ENCODE assay signal across 1 cellular context in genomic region chr15:79049416-79049815, GRCh38.
TF ChIP-seq lines count a peak whose summit lies in the region.

No MANE protein-coding gene starts in this region.

TF ChIP-seq in H1, 55 proteins besides CTCF, POLR2A, EP300 and RAD21:
- TF ChIP-seq GTF2F1 (IDR thresholded peaks at IDR 0.05; ENCODE audit: borderline replicate concordance, low read depth, low read length) (no peak), SP1 (IDR thresholded peaks at IDR 0.05; ENCODE audit: low read depth, low read length) (no peak), KDM5A (IDR thresholded peaks at IDR 0.05; ENCODE audit: low read length) (no peak), YY1 (IDR thresholded peaks at IDR 0.05; ENCODE audit: low read depth, low read length) (no peak), JUND (IDR thresholded peaks at IDR 0.05; ENCODE audit: low read length) (no peak), HDAC2 (IDR thresholded peaks at IDR 0.05; ENCODE audit: borderline replicate concordance in 1 of 2, low read depth in 2 of 2, low read length in 2 of 2) (no peak), TEAD4 (IDR thresholded peaks at IDR 0.05; ENCODE audit: low read depth, low read length) (no peak), SRF (IDR thresholded peaks at IDR 0.05; ENCODE audit: low read depth, low read length) (no peak)
TF ChIP-seq in H1: peak in this region for 0.
